ENCODE assay signal across 8 cellular contexts in the genomic region with DNA sequence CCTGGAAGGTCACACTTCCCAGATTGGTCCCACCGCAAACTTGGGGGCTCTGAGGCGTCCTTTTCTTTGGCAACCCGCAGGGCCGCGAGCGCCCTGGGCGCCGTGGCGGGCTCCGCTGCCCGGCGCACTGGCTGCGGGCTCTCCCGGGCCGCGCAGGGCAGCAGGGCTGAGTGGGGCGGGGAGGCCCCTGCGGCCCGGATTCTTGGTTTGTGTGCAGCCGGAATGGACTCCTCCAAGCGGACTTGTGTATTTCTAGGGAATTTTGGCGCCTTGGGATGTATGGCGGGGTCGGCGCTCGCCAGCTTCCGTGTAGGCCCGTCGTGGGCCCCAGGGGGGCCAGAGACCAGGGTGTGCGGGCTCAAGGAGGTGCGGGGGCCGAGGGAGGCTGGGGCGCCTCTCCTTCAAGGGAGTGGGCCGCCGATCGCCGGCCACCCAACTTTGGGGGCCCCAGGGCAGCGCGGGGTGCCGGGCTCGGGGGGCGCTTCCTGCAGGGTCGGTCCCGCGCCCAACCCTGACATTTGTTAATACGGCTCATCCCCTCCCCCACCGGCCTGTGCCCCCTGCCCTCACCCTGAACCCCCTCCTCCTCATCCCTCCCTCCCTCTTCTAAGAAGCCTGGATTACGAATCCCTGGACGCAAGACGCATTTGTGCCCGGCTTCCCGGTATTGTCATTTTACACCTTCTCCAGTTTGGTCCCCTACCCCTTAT. TPM values are rescaled to one million over a fixed set of nuclear protein-coding genes. Genes with fewer than 3 reads are reported as not detected.
A peak's percentile ranks its signal among the peaks of the same experiment; 100 is the strongest.
DNase-seq lines count a peak whose midpoint lies in the region; ATAC-seq and TF ChIP-seq lines count a peak whose summit lies in the region.

No MANE protein-coding gene starts in this region.

- ATAC-seq in lung (ENCODE audit: insufficient read depth, low FRiP score) (peak; percentile 21), upper lobe of left lung (ENCODE audit: low FRiP score in 2 of 2) (peak in 1 of 2 donors; percentile 42)

- H3K79me2 ChIP-seq in Loucy (ENCODE audit: insufficient read depth, low read length), result peaks cover 48% of the 10 kb centered on the region

- H3K27ac ChIP-seq in lung (ENCODE audit: low read depth in 1 of 2, low read length in 1 of 2) (peak overlapping the region; percentile 79 to 87), upper lobe of left lung (peak overlapping the region; percentile 91 to 93 (median 92))

- H3K27me3 ChIP-seq in Loucy (ENCODE audit: insufficient read depth, low read length, poor library complexity, severe bottlenecking) (no peaks in the 10 kb centered on the region), lung (ENCODE audit: control insufficient read depth, insufficient read depth) (no peaks in the 10 kb centered on the region), upper lobe of left lung (no peaks in the 10 kb centered on the region)

- H3K4me2 ChIP-seq in Loucy (ENCODE audit: low read depth, low read length, poor library complexity, severe bottlenecking), result peak overlapping the region; percentile 75

- H3K36me3 ChIP-seq in Loucy (ENCODE audit: insufficient read depth, low read length) (no peaks in the 10 kb centered on the region), lung (ENCODE audit: control insufficient read depth in 2 of 2, insufficient read depth in 2 of 2, low read length in 2 of 2) (no peaks in the 10 kb centered on the region), upper lobe of left lung (no peaks in the 10 kb centered on the region)

- peaks cover 4% of the 10 kb centered on the region; the same call in 1 of the 2 replicates for H3F3A ChIP-seq in Loucy (ENCODE audit: low read depth)

- no peak for TF ChIP-seq CTCF in Loucy (conservative IDR thresholded peaks at IDR 0.05; ENCODE audit: low read length)
- no peak for TF ChIP-seq CTCF in choroid plexus epithelial cell (conservative IDR thresholded peaks at IDR 0.05; ENCODE audit: low read depth, low read length)
- no peak for TF ChIP-seq CTCF in lung (IDR thresholded peaks at IDR 0.05; ENCODE audit: control extremely low read depth, extremely low read depth)
- TF ChIP-seq CTCF in upper lobe of left lung (IDR thresholded peaks at IDR 0.05), result no peak

- H3K4me3 ChIP-seq in Loucy (ENCODE audit: low read length, poor library complexity, severe bottlenecking) (peak overlapping the region; percentile 88), choroid plexus epithelial cell (ENCODE audit: low read depth, low read length) (peak overlapping the region; percentile 78), lung (peak overlapping the region; percentile 72), upper lobe of left lung (peak overlapping the region; percentile 59 to 81 (median 78))

- H3K4me1 ChIP-seq in Loucy (ENCODE audit: insufficient read depth, low read length, poor library complexity, severe bottlenecking) (peaks cover 39% of the 10 kb centered on the region), lung (ENCODE audit: control insufficient read depth in 2 of 2, insufficient read depth in 2 of 2, low read length in 2 of 2) (peaks cover 0 to 15% of the 10 kb centered on the region in 2 donors), upper lobe of left lung (peaks cover 37 to 61% (median 43%) of the 10 kb centered on the region in 4 donors)

- H4K20me1 ChIP-seq in Loucy (ENCODE audit: insufficient read depth, low read length, poor library complexity, severe bottlenecking), result peaks cover 13% of the 10 kb centered on the region

- H3K9me2 ChIP-seq in Loucy (replicated peaks; ENCODE audit: low read depth, low read length), result no peaks in the 10 kb centered on the region

- no peak for TF ChIP-seq EP300 in upper lobe of left lung (IDR thresholded peaks at IDR 0.05)

- H3K9me3 ChIP-seq in Loucy (ENCODE audit: insufficient read depth, low read depth, low read length) (no peaks in the 10 kb centered on the region), lung (ENCODE audit: control insufficient read depth in 2 of 2, insufficient read depth in 1 of 2, low read length in 1 of 2) (no peaks in the 10 kb centered on the region), upper lobe of left lung (no peaks in the 10 kb centered on the region)

- DNase-seq in AG20443 (ENCODE audit: low spot score), result peak; percentile 29
- peak; percentile 41 for DNase-seq in choroid plexus epithelial cell (ENCODE audit: low read depth)
- DNase-seq in lung (ENCODE audit: low spot score), result no peak
- peak; percentile 22 to 86 for DNase-seq in upper lobe of left lung
- no peak for DNase-seq in iPS-NIHi11 (ENCODE audit: low spot score)
- no peak for DNase-seq in activated CD8-positive, alpha-beta memory T cell treated with anti-CD3 and anti-CD28 coated beads for 24 hours
- DNase-seq in NCI-H510A treated with DMSO at 0.1 percent for 48 hours (lab: John Stamatoyannopoulos, UW), result no peak

- TF ChIP-seq POLR2A in upper lobe of left lung (IDR thresholded peaks at IDR 0.05), result no peak

- H2AFZ ChIP-seq in Loucy (ENCODE audit: low read length), result peak overlapping the region; percentile 98

- H3K9ac ChIP-seq in Loucy (ENCODE audit: low read depth, low read length, poor library complexity, severe bottlenecking), result peak overlapping the region; percentile 85

- 2 to 4% methylated on average over 40 to 52 of the region's 52 CpGs for WGBS in lung, 2 donors
- WGBS in upper lobe of left lung, 2 donors, result 2% methylated on average over 15 to 36 of the region's 52 CpGs

RNA-seq across cellular contexts. Expression of a gene that starts 2.4 kb away (rescaled TPM):
- total RNA-seq in lung, result 10 to 100 TPM; 30.0 to 32.3 TPM
- 10 to 100 TPM in 1 of 2 donors, 1 to 10 TPM in 1; 9.1 to 12.7 TPM for polyA plus RNA-seq in lung
- 10 to 100 TPM; 15.5 to 80.3 (median 48.1) TPM for total RNA-seq in upper lobe of left lung

Comparison
In these comparisons a context has a peak if more than half of its experiments do, and no peak if none do; other contexts are left out.
1. DNase-seq: peak in AG20443 (single experiment), choroid plexus epithelial cell (single experiment) and upper lobe of left lung (2 of 2); none in lung (single experiment), iPS-NIHi11 (single experiment), activated CD8-positive, alpha-beta memory T cell treated with anti-CD3 and anti-CD28 coated beads for 24 hours (single experiment) and NCI-H510A treated with DMSO at 0.1 percent for 48 hours (single experiment).
2. Peak in every context shown above with its lines, with median percentiles within 50 percentile points of each other: H3K4me3 ChIP-seq.